9 cellular contexts compared by ENCODE assay signal in the genomic region with DNA sequence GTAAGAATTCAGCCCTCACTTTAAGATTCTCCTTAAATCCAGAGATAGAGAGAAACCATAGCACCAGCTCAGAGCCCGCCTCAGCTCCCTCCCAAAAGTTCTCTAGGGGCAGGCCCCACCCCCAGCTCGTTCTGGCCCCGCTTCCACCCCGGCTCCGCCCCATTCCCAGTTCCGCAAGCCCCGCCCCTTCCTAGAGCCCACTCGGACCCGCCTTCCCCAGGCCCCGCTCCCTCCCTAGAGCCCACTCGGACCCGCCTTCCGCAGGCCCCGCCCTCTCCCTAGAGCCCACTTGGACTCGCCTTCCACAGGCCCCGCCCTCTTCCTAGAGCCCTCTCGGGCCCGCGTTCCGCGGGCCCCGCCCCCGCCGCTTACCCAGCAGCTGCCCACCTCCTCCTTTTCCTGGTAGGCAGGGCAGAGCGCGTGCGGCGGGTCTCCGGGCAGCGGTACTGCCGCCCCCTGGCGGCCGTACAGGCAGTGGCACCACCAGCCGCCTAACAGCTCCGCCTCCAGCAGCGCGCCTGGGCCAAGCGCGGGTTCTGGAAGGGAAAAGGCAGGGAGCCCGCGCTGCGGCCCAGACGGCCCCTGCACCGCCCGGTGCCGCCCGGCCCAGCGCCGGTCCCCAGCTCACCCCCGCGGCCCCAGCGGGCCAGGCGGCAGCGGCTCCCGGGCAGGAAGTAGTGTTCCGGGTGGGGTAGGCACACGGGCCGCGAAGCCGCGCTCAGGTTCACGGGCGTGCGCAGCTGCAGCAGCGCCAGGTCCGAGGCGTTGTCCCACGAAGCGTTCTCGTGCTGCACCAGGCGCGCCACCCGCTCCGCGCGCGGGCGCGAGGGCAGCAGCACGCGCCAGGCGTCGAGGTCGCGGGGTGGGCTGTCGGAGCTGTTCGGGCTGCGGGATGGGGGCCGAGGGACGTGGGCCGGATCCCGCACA. TPM values are rescaled to one million over a fixed set of nuclear protein-coding genes. Genes with fewer than 3 reads are reported as not detected.
DNase-seq lines count a peak whose midpoint lies in the region; ATAC-seq and TF ChIP-seq lines count a peak whose summit lies in the region.
"Had no signal": no experiment of that assay in that cellular context is flagged by ENCODE, and none has a peak within 500 bp of the region (broad histone marks: within the 10 kb centered on the region; RNA-seq: fewer than 3 reads in every experiment).

No MANE protein-coding gene starts in this region.

- peaks cover 7 to 47% (median 26%) of the 10 kb centered on the region in 6 donors for H3K4me1 ChIP-seq in spleen

- 1 to 8% (median 4%) methylated on average over 23 to 92 of the region's 92 CpGs for WGBS in spleen, 5 donors

- H3K9me3 ChIP-seq in spleen: no peaks in the 10 kb centered on the region

- TF ChIP-seq CTCF in WI38 (IDR thresholded peaks at IDR 0.05; ENCODE audit: low read depth, low read length): peak; percentile 88
- peak; percentile 79 for TF ChIP-seq CTCF in cardiac fibroblast (IDR thresholded peaks at IDR 0.05; ENCODE audit: low read depth, low read length)
- peak; percentile 98 to 100 (median 99) for TF ChIP-seq CTCF in spleen (IDR thresholded peaks at IDR 0.05 in 8 of 11, conservative IDR thresholded peaks at IDR 0.05 in 3 of 11)

- ATAC-seq in GM18909 (IDR thresholded peaks at IDR 0.05; ENCODE audit: poor library complexity, unreplicated experiment): peak; percentile 88
- ATAC-seq in HG03175 (IDR thresholded peaks at IDR 0.05; ENCODE audit: unreplicated experiment): peak; percentile 89

- H3K36me3 ChIP-seq in spleen: no peaks in the 10 kb centered on the region

- H3K4me3 ChIP-seq in WI38 (ENCODE audit: low read depth, low read length) (peak overlapping the region; percentile 50), cardiac fibroblast (replicated peaks in 1 of 2; ENCODE audit: low read depth in 2 of 2, low read length in 2 of 2) (peak overlapping the region; percentile 19 to 46), spleen (peak overlapping the region; percentile 30 to 81 (median 46))

- intact Hi-C loops in spleen (cut with DNase I; ENCODE audit: low total_unique reads): loop anchor here (2.0 kb wide), 1 partner anchor 36 kb away; no protein-coding TSS in a partner anchor

- peak overlapping the region; percentile 70 to 95 (median 87) for H3K27ac ChIP-seq in spleen

- TF ChIP-seq POLR2A in spleen (IDR thresholded peaks at IDR 0.05): no peak

- DNase-seq in AG08396 (ENCODE audit: low spot score) (peak; percentile 100), NCI-H2227 (lab: John Stamatoyannopoulos, UW; ENCODE audit: unreplicated experiment) (peak; percentile 99), cardiac fibroblast (ENCODE audit: low read depth in 2 of 2) (peak; percentile 99 to 100), inferior parietal cortex (ENCODE audit: extremely low spot score) (peak; percentile 91), spleen (peak; percentile 100)

- peaks cover 0 to under 1% (median 0%) of the 10 kb centered on the region in 7 donors for H3K27me3 ChIP-seq in spleen (replicated peaks in 1 of 7)

RNA-seq across cellular contexts. Expression of gene PRSS8, which starts 6.8 kb away (rescaled TPM):
- total RNA-seq in spleen: not detected
- under 1 TPM; 0.07 to 0.19 (median 0.15) TPM for polyA plus RNA-seq in spleen
- total RNA-seq: T-helper 1 cell treated with Interleukin-12 subunit alpha and Interleukin-12 subunit beta and Interleukin-4 antibody, amounts not matched to agents 30 ng/mL and 1 ng/mL, for 36 hours had no signal

RNA-seq across cellular contexts. Expression of gene PRSS36, which starts 7.5 kb away (rescaled TPM):
- total RNA-seq in spleen: 1 to 10 TPM in 4 of 7 donors, under 1 TPM in 2, not detected in 1; 0.70 to 2.0 (median 1.3) TPM
- polyA plus RNA-seq in spleen: 1 to 10 TPM; 1.5 to 2.6 (median 2.0) TPM

RNA-seq across cellular contexts. Expression of gene KAT8, which starts 24.9 kb away (rescaled TPM):
- 10 to 100 TPM; 63.2 to 94.8 (median 85.2) TPM for total RNA-seq in spleen
- 10 to 100 TPM; 48.7 to 63.6 (median 56.5) TPM for polyA plus RNA-seq in spleen

RNA-seq across cellular contexts. Expression of gene BCKDK, which starts 34.2 kb away (rescaled TPM):
- total RNA-seq in spleen: 10 to 100 TPM; 36.9 to 55.7 (median 40.2) TPM
- 10 to 100 TPM; 15.0 to 27.5 (median 17.4) TPM for polyA plus RNA-seq in spleen

RNA-seq across cellular contexts. Expression of gene FUS, which starts 37.6 kb away (rescaled TPM):
- total RNA-seq in spleen: 100 to 1,000 TPM; 119 to 474 (median 284) TPM
- 100 to 1,000 TPM; 225 to 694 (median 516) TPM for polyA plus RNA-seq in spleen

Comparison
In these comparisons a context has a peak if more than half of its experiments do, and no peak if none do; other contexts are left out.
1. Peak in every context shown above with its lines: DNase-seq, ATAC-seq, H3K4me3 ChIP-seq and H3K27ac ChIP-seq.